Comparison of ENCODE assay signal across 24 cellular contexts in genomic region chr9:86519216-86519615, GRCh38.
"Had no signal": no experiment of that assay in that cellular context is flagged by ENCODE, and none has a peak within 500 bp of the region (broad histone marks: within the 10 kb centered on the region; RNA-seq: fewer than 3 reads in every experiment).

No MANE protein-coding gene starts in this region.

- H3K27ac ChIP-seq: epithelial cell of prostate, hepatocyte, left lung, ovary, right atrium auricular region, thyroid gland had no signal

- H3K4me3 ChIP-seq: hepatocyte, left lung, lung, ovary, prostate gland, right atrium auricular region, thyroid gland had no signal

- H3K9me3 Mint-ChIP-seq: activated naive CD4-positive, alpha-beta T cell treated with anti-CD3 and anti-CD28 coated beads, Interleukin-2, amount 50 U/mL, for 24 hours; immature natural killer cell; natural killer cell had no signal

- H3K36me3 Mint-ChIP-seq: activated naive CD4-positive, alpha-beta T cell treated with anti-CD3 and anti-CD28 coated beads, Interleukin-2, amount 50 U/mL, for 24 hours; immature natural killer cell; natural killer cell had no signal

- H3K27ac Mint-ChIP-seq: activated CD8-positive, alpha-beta T cell treated with anti-CD3 and anti-CD28 coated beads, Interleukin-2, amount 10 ng/mL, durations not matched to agents 7 days and 5 days; activated naive CD4-positive, alpha-beta T cell treated with anti-CD3 and anti-CD28 coated beads, Interleukin-2, amount 50 U/mL, for 24 hours; immature natural killer cell; natural killer cell had no signal

- H3K9me3 ChIP-seq: left lung, ovary, prostate gland, right atrium auricular region, thyroid gland had no signal

- H3K4me1 Mint-ChIP-seq: activated naive CD4-positive, alpha-beta T cell treated with anti-CD3 and anti-CD28 coated beads, Interleukin-2, amount 50 U/mL, for 24 hours; immature natural killer cell; natural killer cell had no signal

- H3K36me3 ChIP-seq: left lung, ovary, prostate gland, right atrium auricular region, thyroid gland had no signal

- H2AFZ ChIP-seq: hepatocyte had no signal

- H3K4me1 ChIP-seq: left lung, prostate gland, right atrium auricular region, thyroid gland had no signal

- H3K4me2 ChIP-seq: hepatocyte had no signal

- DNase-seq: activated CD4-positive, alpha-beta T cell treated with anti-CD3 and anti-CD28 coated beads for 1 hour; activated CD4-positive, alpha-beta T cell treated with anti-CD3 and anti-CD28 coated beads, Interleukin-2, amount 50 U/mL, for 1 hour; activated CD8-positive, alpha-beta T cell treated with anti-CD3 and anti-CD28 coated beads, Interleukin-2, amount 10 ng/mL, durations not matched to agents 7 days and 5 days; activated gamma-delta T cell treated with Interleukin-2 at 50 U/mL for 16 hours; aorta; central memory CD4-positive, alpha-beta T cell; glutamatergic neuron; immature natural killer cell; kidney glomerular epithelial cell; left lung; natural killer cell; ovary; stimulated activated CD4-positive, alpha-beta T cell treated with anti-CD3 and anti-CD28 coated beads, Interleukin-12 subunit alpha, Interleukin-12 subunit beta, amount 100 ng/mL, for 4 hours; stimulated activated CD4-positive, alpha-beta T cell treated with anti-CD3 and anti-CD28 coated beads, Interleukin-4, amount 100 ng/mL, for 4 hours; stimulated activated naive CD8-positive, alpha-beta T cell treated with anti-CD3 and anti-CD28 coated beads, Interleukin-15, Interleukin-2, amounts not matched to agents 100 U/mL and 50 U/mL, for 24 hours; substantia nigra; T-helper 9 cell; thyroid gland had no signal

- ATAC-seq: activated CD8-positive, alpha-beta T cell treated with anti-CD3 and anti-CD28 coated beads, Interleukin-2, amount 10 ng/mL, durations not matched to agents 7 days and 5 days; left lung; natural killer cell; stimulated activated naive CD8-positive, alpha-beta T cell treated with anti-CD3 and anti-CD28 coated beads, Interleukin-15, Interleukin-2, amounts not matched to agents 100 U/mL and 50 U/mL, for 24 hours had no signal

- H3K79me2 ChIP-seq: hepatocyte had no signal

- H3K4me3 Mint-ChIP-seq: activated CD8-positive, alpha-beta T cell treated with anti-CD3 and anti-CD28 coated beads, Interleukin-2, amount 10 ng/mL, durations not matched to agents 7 days and 5 days; activated naive CD4-positive, alpha-beta T cell treated with anti-CD3 and anti-CD28 coated beads, Interleukin-2, amount 50 U/mL, for 24 hours; immature natural killer cell; natural killer cell had no signal

- H3K27me3 ChIP-seq: hepatocyte, left lung, ovary, right atrium auricular region, thyroid gland had no signal
